In the genomic region with DNA sequence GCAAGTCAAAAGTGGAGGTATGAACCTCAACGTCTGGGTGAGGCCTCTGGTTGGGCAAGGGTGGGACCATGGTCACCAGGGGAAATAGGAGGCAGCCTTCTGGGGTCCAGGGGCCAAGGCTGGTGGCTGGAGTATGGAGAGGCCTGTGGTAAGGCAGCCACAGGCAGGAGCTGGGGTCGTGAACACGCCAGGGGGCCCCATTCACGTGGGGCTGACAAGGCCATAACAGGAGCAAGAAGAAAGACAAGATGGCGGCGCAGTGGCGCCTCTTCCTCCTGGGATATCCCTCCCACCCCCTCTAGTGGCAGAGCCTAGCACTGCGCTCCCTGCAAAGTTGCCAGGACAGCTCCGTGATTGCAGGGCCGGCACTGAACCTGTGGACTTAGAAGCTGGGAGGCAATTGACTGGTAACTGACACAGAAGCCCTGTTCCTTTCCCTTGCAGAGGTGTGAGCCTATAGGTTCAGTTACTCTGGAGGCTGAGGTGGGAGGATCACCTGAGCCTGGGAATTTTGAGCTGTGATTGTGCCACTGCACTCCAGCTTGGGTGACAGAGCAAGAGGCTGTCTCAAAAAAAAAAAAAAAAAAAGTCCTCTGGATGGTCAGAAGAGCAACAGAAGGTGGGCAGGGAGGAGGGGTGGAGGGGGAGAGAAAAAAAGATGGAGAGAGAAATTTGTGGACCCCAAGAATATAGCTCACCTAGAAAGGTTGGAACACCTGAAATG, we compare ENCODE assay signal across 1 cellular context.
TF ChIP-seq lines count a peak whose summit lies in the region.

No MANE protein-coding gene starts in this region.

TF ChIP-seq in HepG2, 621 proteins besides CTCF, POLR2A, EP300 and RAD21 (continues in another document):
- TF ChIP-seq ZNF816 (CRISPR knock-in tag; IDR thresholded peaks at IDR 0.05; ENCODE audit: borderline replicate concordance): no peak
- TF ChIP-seq AGO2 (optimal IDR thresholded peaks at IDR 0.05; ENCODE audit: low read depth, low read length): no peak
- no peak for TF ChIP-seq JUN (CRISPR knock-in tag; IDR thresholded peaks at IDR 0.05)
- TF ChIP-seq ZMYM4 (CRISPR knock-in tag; IDR thresholded peaks at IDR 0.05): peak; percentile 80
- peak; percentile 89 for TF ChIP-seq HOXA3 (CRISPR knock-in tag; IDR thresholded peaks at IDR 0.05)
- no peak for TF ChIP-seq TBP (CRISPR knock-in tag; IDR thresholded peaks at IDR 0.05)
- peak; percentile 69 for TF ChIP-seq STAG1 (CRISPR knock-in tag; IDR thresholded peaks at IDR 0.05)
- TF ChIP-seq ZNF570 (CRISPR knock-in tag; IDR thresholded peaks at IDR 0.05; ENCODE audit: borderline replicate concordance): no peak
- no peak for TF ChIP-seq ZNF670 (CRISPR knock-in tag; IDR thresholded peaks at IDR 0.05; ENCODE audit: borderline replicate concordance)
- TF ChIP-seq KDM5B (CRISPR knock-in tag; IDR thresholded peaks at IDR 0.05; ENCODE audit: borderline replicate concordance): no peak
- TF ChIP-seq, protein P1, sequence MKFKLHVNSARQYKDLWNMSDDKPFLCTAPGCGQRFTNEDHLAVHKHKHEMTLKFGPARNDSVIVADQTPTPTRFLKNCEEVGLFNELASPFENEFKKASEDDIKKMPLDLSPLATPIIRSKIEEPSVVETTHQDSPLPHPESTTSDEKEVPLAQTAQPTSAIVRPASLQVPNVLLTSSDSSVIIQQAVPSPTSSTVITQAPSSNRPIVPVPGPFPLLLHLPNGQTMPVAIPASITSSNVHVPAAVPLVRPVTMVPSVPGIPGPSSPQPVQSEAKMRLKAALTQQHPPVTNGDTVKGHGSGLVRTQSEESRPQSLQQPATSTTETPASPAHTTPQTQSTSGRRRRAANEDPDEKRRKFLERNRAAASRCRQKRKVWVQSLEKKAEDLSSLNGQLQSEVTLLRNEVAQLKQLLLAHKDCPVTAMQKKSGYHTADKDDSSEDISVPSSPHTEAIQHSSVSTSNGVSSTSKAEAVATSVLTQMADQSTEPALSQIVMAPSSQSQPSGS (CRISPR knock-in tag; IDR thresholded peaks at IDR 0.05): no peak
- no peak for TF ChIP-seq NCOA1 (CRISPR knock-in tag; IDR thresholded peaks at IDR 0.05)
- TF ChIP-seq, protein P2, sequence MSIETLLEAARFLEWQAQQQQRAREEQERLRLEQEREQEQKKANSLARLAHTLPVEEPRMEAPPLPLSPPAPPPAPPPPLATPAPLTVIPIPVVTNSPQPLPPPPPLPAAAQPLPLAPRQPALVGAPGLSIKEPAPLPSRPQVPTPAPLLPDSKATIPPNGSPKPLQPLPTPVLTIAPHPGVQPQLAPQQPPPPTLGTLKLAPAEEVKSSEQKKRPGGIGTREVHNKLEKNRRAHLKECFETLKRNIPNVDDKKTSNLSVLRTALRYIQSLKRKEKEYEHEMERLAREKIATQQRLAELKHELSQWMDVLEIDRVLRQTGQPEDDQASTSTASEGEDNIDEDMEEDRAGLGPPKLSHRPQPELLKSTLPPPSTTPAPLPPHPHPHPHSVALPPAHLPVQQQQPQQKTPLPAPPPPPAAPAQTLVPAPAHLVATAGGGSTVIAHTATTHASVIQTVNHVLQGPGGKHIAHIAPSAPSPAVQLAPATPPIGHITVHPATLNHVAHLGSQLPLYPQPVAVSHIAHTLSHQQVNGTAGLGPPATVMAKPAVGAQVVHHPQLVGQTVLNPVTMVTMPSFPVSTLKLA (IDR thresholded peaks at IDR 0.05): no peak
- no peak for TF ChIP-seq GFI1 (CRISPR knock-in tag; IDR thresholded peaks at IDR 0.05; ENCODE audit: borderline replicate concordance)
- no peak for TF ChIP-seq MLLT10 (CRISPR knock-in tag; IDR thresholded peaks at IDR 0.05)
- no peak for TF ChIP-seq ZFP36L1 (CRISPR knock-in tag; IDR thresholded peaks at IDR 0.05)
- TF ChIP-seq ZNF143 (CRISPR knock-in tag; IDR thresholded peaks at IDR 0.05): no peak
- TF ChIP-seq BRD4 (CRISPR knock-in tag; IDR thresholded peaks at IDR 0.05): no peak
- TF ChIP-seq KDM6A (CRISPR knock-in tag; IDR thresholded peaks at IDR 0.05; ENCODE audit: low read depth): no peak
- TF ChIP-seq XRCC5 (optimal IDR thresholded peaks at IDR 0.05; ENCODE audit: low read length): peak; percentile 23
- no peak for TF ChIP-seq PHF8 (CRISPR knock-in tag; IDR thresholded peaks at IDR 0.05)
- 0 out of 2 replicates have a peak, but pooled peaks have one; percentile 48 for TF ChIP-seq ZNF644 (CRISPR knock-in tag; IDR thresholded peaks at IDR 0.05; ENCODE audit: low read depth)
- TF ChIP-seq, protein P3, sequence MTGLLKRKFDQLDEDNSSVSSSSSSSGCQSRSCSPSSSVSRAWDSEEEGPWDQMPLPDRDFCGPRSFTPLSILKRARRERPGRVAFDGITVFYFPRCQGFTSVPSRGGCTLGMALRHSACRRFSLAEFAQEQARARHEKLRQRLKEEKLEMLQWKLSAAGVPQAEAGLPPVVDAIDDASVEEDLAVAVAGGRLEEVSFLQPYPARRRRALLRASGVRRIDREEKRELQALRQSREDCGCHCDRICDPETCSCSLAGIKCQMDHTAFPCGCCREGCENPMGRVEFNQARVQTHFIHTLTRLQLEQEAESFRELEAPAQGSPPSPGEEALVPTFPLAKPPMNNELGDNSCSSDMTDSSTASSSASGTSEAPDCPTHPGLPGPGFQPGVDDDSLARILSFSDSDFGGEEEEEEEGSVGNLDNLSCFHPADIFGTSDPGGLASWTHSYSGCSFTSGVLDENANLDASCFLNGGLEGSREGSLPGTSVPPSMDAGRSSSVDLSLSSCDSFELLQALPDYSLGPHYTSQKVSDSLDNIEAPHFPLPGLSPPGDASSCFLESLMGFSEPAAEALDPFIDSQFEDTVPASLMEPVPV (CRISPR knock-in tag; IDR thresholded peaks at IDR 0.05): no peak
- no peak for TF ChIP-seq ZNF253 (CRISPR knock-in tag; IDR thresholded peaks at IDR 0.05; ENCODE audit: borderline replicate concordance)
- TF ChIP-seq HHEX (CRISPR knock-in tag; IDR thresholded peaks at IDR 0.05): no peak
- TF ChIP-seq, protein P4, sequence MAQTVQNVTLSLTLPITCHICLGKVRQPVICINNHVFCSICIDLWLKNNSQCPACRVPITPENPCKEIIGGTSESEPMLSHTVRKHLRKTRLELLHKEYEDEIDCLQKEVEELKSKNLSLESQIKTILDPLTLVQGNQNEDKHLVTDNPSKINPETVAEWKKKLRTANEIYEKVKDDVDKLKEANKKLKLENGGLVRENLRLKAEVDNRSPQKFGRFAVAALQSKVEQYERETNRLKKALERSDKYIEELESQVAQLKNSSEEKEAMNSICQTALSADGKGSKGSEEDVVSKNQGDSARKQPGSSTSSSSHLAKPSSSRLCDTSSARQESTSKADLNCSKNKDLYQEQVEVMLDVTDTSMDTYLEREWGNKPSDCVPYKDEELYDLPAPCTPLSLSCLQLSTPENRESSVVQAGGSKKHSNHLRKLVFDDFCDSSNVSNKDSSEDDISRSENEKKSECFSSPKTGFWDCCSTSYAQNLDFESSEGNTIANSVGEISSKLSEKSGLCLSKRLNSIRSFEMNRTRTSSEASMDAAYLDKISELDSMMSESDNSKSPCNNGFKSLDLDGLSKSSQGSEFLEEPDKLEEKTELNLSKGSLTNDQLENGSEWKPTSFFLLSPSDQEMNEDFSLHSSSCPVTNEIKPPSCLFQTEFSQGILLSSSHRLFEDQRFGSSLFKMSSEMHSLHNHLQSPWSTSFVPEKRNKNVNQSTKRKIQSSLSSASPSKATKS (CRISPR knock-in tag; IDR thresholded peaks at IDR 0.05): no peak
- TF ChIP-seq ZNF207 (IDR thresholded peaks at IDR 0.05; ENCODE audit: borderline replicate concordance): no peak
- TF ChIP-seq ZNF550 (CRISPR knock-in tag; IDR thresholded peaks at IDR 0.05; ENCODE audit: borderline replicate concordance): no peak
- no peak for TF ChIP-seq ZNF83 (CRISPR knock-in tag; IDR thresholded peaks at IDR 0.05; ENCODE audit: borderline replicate concordance)
- TF ChIP-seq ZNF567 (CRISPR knock-in tag; IDR thresholded peaks at IDR 0.05; ENCODE audit: borderline replicate concordance): no peak
- no peak for TF ChIP-seq ZSCAN12 (CRISPR knock-in tag; IDR thresholded peaks at IDR 0.05)
- TF ChIP-seq ZNF556 (CRISPR knock-in tag; IDR thresholded peaks at IDR 0.05; ENCODE audit: borderline replicate concordance): no peak
- TF ChIP-seq ZNF558 (CRISPR knock-in tag; IDR thresholded peaks at IDR 0.05; ENCODE audit: borderline replicate concordance): no peak
- no peak for TF ChIP-seq ZFP37 (CRISPR knock-in tag; IDR thresholded peaks at IDR 0.05; ENCODE audit: borderline replicate concordance)
- TF ChIP-seq ZSCAN22 (CRISPR knock-in tag; IDR thresholded peaks at IDR 0.05): no peak
- TF ChIP-seq KDM2A (CRISPR knock-in tag; IDR thresholded peaks at IDR 0.05; ENCODE audit: borderline replicate concordance, low read depth): no peak
- no peak for TF ChIP-seq CENPX (CRISPR knock-in tag; IDR thresholded peaks at IDR 0.05)
- no peak for TF ChIP-seq PRPF4 (IDR thresholded peaks at IDR 0.05; ENCODE audit: low read depth, low read length, poor library complexity, severe bottlenecking)
- TF ChIP-seq, protein P5, sequence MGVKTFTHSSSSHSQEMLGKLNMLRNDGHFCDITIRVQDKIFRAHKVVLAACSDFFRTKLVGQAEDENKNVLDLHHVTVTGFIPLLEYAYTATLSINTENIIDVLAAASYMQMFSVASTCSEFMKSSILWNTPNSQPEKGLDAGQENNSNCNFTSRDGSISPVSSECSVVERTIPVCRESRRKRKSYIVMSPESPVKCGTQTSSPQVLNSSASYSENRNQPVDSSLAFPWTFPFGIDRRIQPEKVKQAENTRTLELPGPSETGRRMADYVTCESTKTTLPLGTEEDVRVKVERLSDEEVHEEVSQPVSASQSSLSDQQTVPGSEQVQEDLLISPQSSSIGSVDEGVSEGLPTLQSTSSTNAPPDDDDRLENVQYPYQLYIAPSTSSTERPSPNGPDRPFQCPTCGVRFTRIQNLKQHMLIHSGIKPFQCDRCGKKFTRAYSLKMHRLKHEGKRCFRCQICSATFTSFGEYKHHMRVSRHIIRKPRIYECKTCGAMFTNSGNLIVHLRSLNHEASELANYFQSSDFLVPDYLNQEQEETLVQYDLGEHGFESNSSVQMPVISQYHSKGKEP (CRISPR knock-in tag; IDR thresholded peaks at IDR 0.05): no peak
- TF ChIP-seq POGZ (CRISPR knock-in tag; IDR thresholded peaks at IDR 0.05): peak; percentile 92
- no peak for TF ChIP-seq SRSF4 (IDR thresholded peaks at IDR 0.05; ENCODE audit: low read depth, low read length, poor library complexity, severe bottlenecking)
- TF ChIP-seq, protein P6, sequence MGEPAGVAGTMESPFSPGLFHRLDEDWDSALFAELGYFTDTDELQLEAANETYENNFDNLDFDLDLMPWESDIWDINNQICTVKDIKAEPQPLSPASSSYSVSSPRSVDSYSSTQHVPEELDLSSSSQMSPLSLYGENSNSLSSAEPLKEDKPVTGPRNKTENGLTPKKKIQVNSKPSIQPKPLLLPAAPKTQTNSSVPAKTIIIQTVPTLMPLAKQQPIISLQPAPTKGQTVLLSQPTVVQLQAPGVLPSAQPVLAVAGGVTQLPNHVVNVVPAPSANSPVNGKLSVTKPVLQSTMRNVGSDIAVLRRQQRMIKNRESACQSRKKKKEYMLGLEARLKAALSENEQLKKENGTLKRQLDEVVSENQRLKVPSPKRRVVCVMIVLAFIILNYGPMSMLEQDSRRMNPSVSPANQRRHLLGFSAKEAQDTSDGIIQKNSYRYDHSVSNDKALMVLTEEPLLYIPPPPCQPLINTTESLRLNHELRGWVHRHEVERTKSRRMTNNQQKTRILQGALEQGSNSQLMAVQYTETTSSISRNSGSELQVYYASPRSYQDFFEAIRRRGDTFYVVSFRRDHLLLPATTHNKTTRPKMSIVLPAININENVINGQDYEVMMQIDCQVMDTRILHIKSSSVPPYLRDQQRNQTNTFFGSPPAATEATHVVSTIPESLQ (CRISPR knock-in tag; conservative IDR thresholded peaks at IDR 0.05): no peak
- no peak for TF ChIP-seq JUND (CRISPR knock-in tag; IDR thresholded peaks at IDR 0.05)
- TF ChIP-seq CBX2 (IDR thresholded peaks at IDR 0.05; ENCODE audit: low read depth, low read length): no peak
- TF ChIP-seq CBX2 (CRISPR knock-in tag; IDR thresholded peaks at IDR 0.05; ENCODE audit: low read depth): no peak
- TF ChIP-seq PHF21A (CRISPR knock-in tag; IDR thresholded peaks at IDR 0.05): no peak
- TF ChIP-seq CC2D1A (CRISPR knock-in tag; IDR thresholded peaks at IDR 0.05): no peak
- TF ChIP-seq NONO (IDR thresholded peaks at IDR 0.05): no peak
- 0 out of 2 replicates have a peak, but pooled peaks have one; percentile 37 for TF ChIP-seq NONO (CRISPR knock-in tag; conservative IDR thresholded peaks at IDR 0.05)
- TF ChIP-seq, protein P7, sequence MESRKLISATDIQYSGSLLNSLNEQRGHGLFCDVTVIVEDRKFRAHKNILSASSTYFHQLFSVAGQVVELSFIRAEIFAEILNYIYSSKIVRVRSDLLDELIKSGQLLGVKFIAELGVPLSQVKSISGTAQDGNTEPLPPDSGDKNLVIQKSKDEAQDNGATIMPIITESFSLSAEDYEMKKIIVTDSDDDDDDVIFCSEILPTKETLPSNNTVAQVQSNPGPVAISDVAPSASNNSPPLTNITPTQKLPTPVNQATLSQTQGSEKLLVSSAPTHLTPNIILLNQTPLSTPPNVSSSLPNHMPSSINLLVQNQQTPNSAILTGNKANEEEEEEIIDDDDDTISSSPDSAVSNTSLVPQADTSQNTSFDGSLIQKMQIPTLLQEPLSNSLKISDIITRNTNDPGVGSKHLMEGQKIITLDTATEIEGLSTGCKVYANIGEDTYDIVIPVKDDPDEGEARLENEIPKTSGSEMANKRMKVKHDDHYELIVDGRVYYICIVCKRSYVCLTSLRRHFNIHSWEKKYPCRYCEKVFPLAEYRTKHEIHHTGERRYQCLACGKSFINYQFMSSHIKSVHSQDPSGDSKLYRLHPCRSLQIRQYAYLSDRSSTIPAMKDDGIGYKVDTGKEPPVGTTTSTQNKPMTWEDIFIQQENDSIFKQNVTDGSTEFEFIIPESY (CRISPR knock-in tag; IDR thresholded peaks at IDR 0.05): peak; percentile 99
- TF ChIP-seq, protein P8, sequence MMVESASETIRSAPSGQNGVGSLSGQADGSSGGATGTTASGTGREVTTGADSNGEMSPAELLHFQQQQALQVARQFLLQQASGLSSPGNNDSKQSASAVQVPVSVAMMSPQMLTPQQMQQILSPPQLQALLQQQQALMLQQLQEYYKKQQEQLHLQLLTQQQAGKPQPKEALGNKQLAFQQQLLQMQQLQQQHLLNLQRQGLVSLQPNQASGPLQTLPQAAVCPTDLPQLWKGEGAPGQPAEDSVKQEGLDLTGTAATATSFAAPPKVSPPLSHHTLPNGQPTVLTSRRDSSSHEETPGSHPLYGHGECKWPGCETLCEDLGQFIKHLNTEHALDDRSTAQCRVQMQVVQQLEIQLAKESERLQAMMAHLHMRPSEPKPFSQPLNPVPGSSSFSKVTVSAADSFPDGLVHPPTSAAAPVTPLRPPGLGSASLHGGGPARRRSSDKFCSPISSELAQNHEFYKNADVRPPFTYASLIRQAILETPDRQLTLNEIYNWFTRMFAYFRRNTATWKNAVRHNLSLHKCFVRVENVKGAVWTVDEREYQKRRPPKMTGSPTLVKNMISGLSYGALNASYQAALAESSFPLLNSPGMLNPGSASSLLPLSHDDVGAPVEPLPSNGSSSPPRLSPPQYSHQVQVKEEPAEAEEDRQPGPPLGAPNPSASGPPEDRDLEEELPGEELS (CRISPR knock-in tag; IDR thresholded peaks at IDR 0.05): no peak
